ENCODE assay signal across 1 cellular context in the genomic region with DNA sequence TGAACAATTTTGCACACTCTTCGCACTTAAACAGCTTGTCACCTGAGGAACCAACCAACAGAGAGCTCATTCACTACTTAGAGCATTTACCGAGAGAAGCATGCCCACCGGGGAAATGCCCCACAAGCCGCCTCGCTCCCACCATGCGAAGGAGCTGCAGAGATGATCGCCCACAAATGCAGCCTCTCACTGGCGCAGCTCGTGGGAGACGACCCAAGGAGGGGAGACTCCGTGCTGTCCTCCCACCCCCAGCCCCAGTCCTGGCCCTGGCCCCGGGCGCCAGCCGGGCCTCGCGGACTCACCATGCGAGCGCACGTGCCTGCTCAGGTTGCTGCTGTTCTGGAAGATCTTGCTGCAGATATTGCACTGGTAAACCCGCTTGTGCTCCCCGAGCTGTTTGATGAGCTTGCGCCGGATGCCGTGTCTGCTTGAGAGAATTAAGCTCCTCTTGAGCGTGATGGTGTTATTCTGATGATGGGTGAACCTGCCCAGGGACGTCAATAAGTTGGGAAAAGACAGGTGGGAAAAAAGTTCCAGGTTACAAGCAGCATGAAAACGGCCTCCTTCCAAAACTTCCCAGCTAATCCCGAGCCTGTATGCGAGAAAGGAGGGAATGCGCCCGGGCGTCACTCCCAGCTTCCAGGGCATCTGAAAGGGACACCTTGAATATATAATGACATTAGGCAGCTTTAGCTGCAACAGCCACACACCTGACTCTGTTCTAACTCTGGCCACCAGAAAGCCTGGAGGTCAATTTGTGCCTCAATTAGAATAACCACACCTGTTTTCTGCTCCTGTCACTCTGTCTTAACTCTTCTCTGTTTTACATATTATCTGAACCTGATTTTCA.
TF ChIP-seq lines count a peak whose summit lies in the region.

No MANE protein-coding gene starts in this region.

TF ChIP-seq in H1, 55 proteins besides CTCF, POLR2A, EP300 and RAD21:
- TF ChIP-seq KDM4A (IDR thresholded peaks at IDR 0.05; ENCODE audit: low read depth, low read length, severe bottlenecking) (no peak), SP4 (IDR thresholded peaks at IDR 0.05; ENCODE audit: low read length) (no peak), ZNF274 (IDR thresholded peaks at IDR 0.05; ENCODE audit: borderline replicate concordance, extremely low read depth, low read length) (no peak)
